ENCODE assay signal across 25 cellular contexts in genomic region chr16:4209657-4210056, GRCh38. TPM values are rescaled to one million over a fixed set of nuclear protein-coding genes. Genes with fewer than 3 reads are reported as not detected.
DNase-seq lines count a peak whose midpoint lies in the region; ATAC-seq, FAIRE-seq and TF ChIP-seq lines count a peak whose summit lies in the region.
"Had no signal": no experiment of that assay in that cellular context is flagged by ENCODE, and none has a peak within 500 bp of the region (broad histone marks: within the 10 kb centered on the region; RNA-seq: fewer than 3 reads in every experiment).

No MANE protein-coding gene starts in this region.

- DNase-seq in heart left ventricle (peak in 1 of 5 donors; percentile 24), left ventricle myocardium superior (no peak), glomerular visceral epithelial cell (ENCODE audit: extremely low spot score) (peak; percentile 7), mucosa of descending colon (no peak), small intestine (peak; percentile 75), H7 (no peak)
- DNase-seq: C1 segment of cervical spinal cord; Calu3; CD8-positive, alpha-beta T cell; DMS153; GOT3; NCI-H1105; NCI-H146; NCI-H2029 treated with DMSO at 0.1 percent for 48 hours; NCI-H345; NCI-H524; NCI-H774; NK-92 treated with Interleukin-12 subunit alpha and Interleukin-12 subunit beta, amount 100 ng/mL, for 24 hours had no signal

- FAIRE-seq in small intestine (lab: Jason Lieb, UNC) = no peak
- FAIRE-seq: GM12891 had no signal

- H3K27ac ChIP-seq in heart left ventricle (peak overlapping the region in 11 of 12 donors; percentile 42 to 96 (median 72)), small intestine (ENCODE audit: low read depth in 1 of 2, low read length in 1 of 2) (peak overlapping the region in 1 of 2 donors; percentile 79)
- H3K27ac ChIP-seq: 22Rv1, SJSA1 had no signal

- H3K27me3 ChIP-seq in heart left ventricle = no peaks in the 10 kb centered on the region
- H3K27me3 ChIP-seq in small intestine (ENCODE audit: control insufficient read depth in 2 of 2, insufficient read depth in 2 of 2, low read length in 2 of 2) = no peaks in the 10 kb centered on the region
- H3K27me3 ChIP-seq in H7 (ENCODE audit: control insufficient read depth, insufficient read depth, low read length) = no peaks in the 10 kb centered on the region
- H3K27me3 ChIP-seq: SJSA1 had no signal

- H3K9me3 ChIP-seq in heart left ventricle = no peaks in the 10 kb centered on the region
- H3K9me3 ChIP-seq in mucosa of descending colon = no peaks in the 10 kb centered on the region
- no peaks in the 10 kb centered on the region for H3K9me3 ChIP-seq in small intestine (ENCODE audit: control insufficient read depth, low read depth)
- H3K9me3 ChIP-seq: SJSA1 had no signal

- ATAC-seq in heart left ventricle (no peak), left ventricle myocardium superior (no peak), mucosa of descending colon (peak; percentile 39), HG02852 (IDR thresholded peaks at IDR 0.05; ENCODE audit: unreplicated experiment) (no peak), GM19351 (IDR thresholded peaks at IDR 0.05; ENCODE audit: unreplicated experiment) (no peak)
- ATAC-seq: CD8-positive, alpha-beta T cell; HCT116 had no signal

- intact Hi-C loops in heart left ventricle (cut with DNase I) = loop anchor here in 6 of 10 donors (5.0 to 10.0 kb wide), 4 partner anchors 33 to 195 kb away; partner anchors contain the start of gene SRL (in 2 of the 6)
- intact Hi-C loops in left ventricle myocardium superior (cut with micrococcal nuclease) = no loop called here
- intact Hi-C loops in mucosa of descending colon (cut with DNase I, micrococcal nuclease) = no loop called here

- H3K4me1 ChIP-seq in heart left ventricle (peaks cover 5 to 90% (median 53%) of the 10 kb centered on the region in 12 donors), mucosa of descending colon (ENCODE audit: low read depth) (peaks cover 3% of the 10 kb centered on the region), small intestine (ENCODE audit: control insufficient read depth in 2 of 2, insufficient read depth in 1 of 2, low read depth in 1 of 2, low read length in 1 of 2) (peaks cover 0 to 5% of the 10 kb centered on the region in 2 donors)

- H3K4me3 ChIP-seq in heart left ventricle (no peak overlapping the region), mucosa of descending colon (no peak overlapping the region), small intestine (ENCODE audit: low read depth in 1 of 2, low read length in 2 of 2) (no peak overlapping the region), H7 (ENCODE audit: insufficient read depth, low read depth, low read length) (no peak overlapping the region)
- H3K4me3 ChIP-seq: SJSA1 had no signal

- TF ChIP-seq POLR2A in heart left ventricle (IDR thresholded peaks at IDR 0.05) = no peak

- 56 to 72% (median 68%) methylated on average over 6 of the region's 6 CpGs for WGBS in heart left ventricle, 4 donors
- WGBS in small intestine, 3 donors = 46 to 71% (median 49%) methylated on average over 6 of the region's 6 CpGs

- no peak for TF ChIP-seq CTCF in heart left ventricle (IDR thresholded peaks at IDR 0.05)
- TF ChIP-seq CTCF in mucosa of descending colon (IDR thresholded peaks at IDR 0.05) = no peak

- H3K36me3 ChIP-seq in heart left ventricle = peaks cover 0 to 8% (median 0%) of the 10 kb centered on the region in 9 donors
- no peaks in the 10 kb centered on the region for H3K36me3 ChIP-seq in mucosa of descending colon (ENCODE audit: low read depth)
- H3K36me3 ChIP-seq in small intestine (ENCODE audit: control insufficient read depth in 2 of 2, insufficient read depth in 2 of 2, low read length in 2 of 2) = no peaks in the 10 kb centered on the region
- H3K36me3 ChIP-seq in H7 (replicated peaks; ENCODE audit: control insufficient read depth, insufficient read depth, low read length) = no peaks in the 10 kb centered on the region
- H3K36me3 ChIP-seq: SJSA1 had no signal

RNA-seq across cellular contexts. Expression of gene SRL, which starts 32.2 kb away (rescaled TPM):
- total RNA-seq in heart left ventricle (100 to 1,000 TPM; 372 to 760 (median 534) TPM), left ventricle myocardium superior (426 TPM), mucosa of descending colon (1 to 10 TPM in 1 of 3 donors, under 1 TPM in 2; 0.35 to 1.2 (median 0.41) TPM)
- polyA plus RNA-seq in heart left ventricle (100 to 1,000 TPM; 218 to 394 TPM), small intestine (1 to 10 TPM in 2 of 3 donors, under 1 TPM in 1; 0.45 to 3.2 (median 2.9) TPM)
- total RNA-seq in H7 (2014; rRNA removed; shearing (Covaris generic)) = 0.07 TPM in 1 of 2 replicates, not detected in the other
- total RNA-seq: Calu3; CD8-positive, alpha-beta T cell had no signal
- polyA plus RNA-seq: IgD-negative memory B cell had no signal

Comparison
In these comparisons a context has a peak if more than half of its experiments do, and no peak if none do; other contexts are left out.
1. intact Hi-C loops: an anchor here in heart left ventricle (5.0 to 10.0 kb wide); none called in left ventricle myocardium superior and mucosa of descending colon.
2. DNase-seq: peak in glomerular visceral epithelial cell (single experiment) and small intestine (single experiment); none in left ventricle myocardium superior (single experiment), mucosa of descending colon (0 of 3) and H7 (single experiment).
3. RNA of gene SRL, which starts 32.2 kb away (total RNA-seq): 372 to 760 TPM in heart left ventricle and 426 TPM in left ventricle myocardium superior (single experiment); 0.35 to 1.2 TPM in mucosa of descending colon and 0.07 TPM in H7; every median in the first group is over 100 times any median in the second.